ENCODE assay signal across 21 cellular contexts in genomic region chr16:19188406-19188805, GRCh38. TPM values are rescaled to one million over a fixed set of nuclear protein-coding genes. Genes with fewer than 3 reads are reported as not detected.
DNase-seq lines count a peak whose midpoint lies in the region; ATAC-seq and TF ChIP-seq lines count a peak whose summit lies in the region.
"Had no signal": no experiment of that assay in that cellular context is flagged by ENCODE, and none has a peak within 500 bp of the region (broad histone marks: within the 10 kb centered on the region; RNA-seq: fewer than 3 reads in every experiment).

No MANE protein-coding gene starts in this region.

- no peak for ATAC-seq in gastroesophageal sphincter
- ATAC-seq: A549, GM12878 had no signal

- TF ChIP-seq CTCF in gastroesophageal sphincter (IDR thresholded peaks at IDR 0.05): no peak

- H3K27ac ChIP-seq in gastroesophageal sphincter: peak overlapping the region in 3 of 4 donors; percentile 41 to 62 (median 60)
- H3K27ac ChIP-seq: A549, GM23248 had no signal

- H3K4me1 ChIP-seq in gastroesophageal sphincter: peaks cover 0 to 7% (median 0%) of the 10 kb centered on the region in 3 donors

- no peak overlapping the region for H3K4me3 ChIP-seq in gastroesophageal sphincter
- H3K4me3 ChIP-seq: A549, GM12878, GM23248 had no signal

- DNase-seq in ELF-1 (ENCODE audit: low read depth, low spot score) (peak; percentile 49), astrocyte of the hippocampus (ENCODE audit: low read depth, low spot score) (peak; percentile 61), ureter (ENCODE audit: low spot score) (peak; percentile 51), Ammon's horn (ENCODE audit: low spot score) (no peak), NCI-H1092 (lab: John Stamatoyannopoulos, UW) (no peak), G401 (ENCODE audit: low spot score) (no peak)
- DNase-seq: 8988T; ACHN; AML-193; Calu3; CD4-positive, alpha-beta memory T cell; COR-L47; DMS53; DMS79 treated with DMSO at 0.1 percent for 48 hours; GDM1; GM23248; H7; HCEC 1CT had no signal

- H3K9me3 ChIP-seq in gastroesophageal sphincter: no peaks in the 10 kb centered on the region
- H3K9me3 ChIP-seq: A549 had no signal

- in situ Hi-C loops in G401 (cut with HindIII; ENCODE audit: low sequenced_read_pairs): no loop called here

- TF ChIP-seq POLR2A in gastroesophageal sphincter (IDR thresholded peaks at IDR 0.05): no peak

- TF ChIP-seq EP300 in gastroesophageal sphincter (IDR thresholded peaks at IDR 0.05): no peak

- no peaks in the 10 kb centered on the region for H3K27me3 ChIP-seq in gastroesophageal sphincter

- no peaks in the 10 kb centered on the region for H3K36me3 ChIP-seq in gastroesophageal sphincter

- 8 to 36% methylated on average over 4 to 5 of the region's 5 CpGs for WGBS in gastroesophageal sphincter (ENCODE audit: low coverage in 1 of 2), 2 donors

RNA-seq across cellular contexts. Expression of gene SYT17, which starts 20.4 kb away (rescaled TPM):
- total RNA-seq in gastroesophageal sphincter (1 to 10 TPM; 4.2 to 9.0 (median 6.3) TPM), ureter (24.4 TPM)
- total RNA-seq in G401 (2014; rRNA removed; shearing (Covaris generic)): 0.12 TPM in 1 of 2 replicates, not detected in the other
- total RNA-seq: CD4-positive, alpha-beta memory T cell; GM23248 had no signal

Comparison
In these comparisons a context has a peak if more than half of its experiments do, and no peak if none do; other contexts are left out.
1. DNase-seq: peak in ELF-1 (single experiment), astrocyte of the hippocampus (single experiment) and ureter (single experiment); none in Ammon's horn (single experiment), NCI-H1092 (single experiment) and G401 (single experiment).